In the genomic region with DNA sequence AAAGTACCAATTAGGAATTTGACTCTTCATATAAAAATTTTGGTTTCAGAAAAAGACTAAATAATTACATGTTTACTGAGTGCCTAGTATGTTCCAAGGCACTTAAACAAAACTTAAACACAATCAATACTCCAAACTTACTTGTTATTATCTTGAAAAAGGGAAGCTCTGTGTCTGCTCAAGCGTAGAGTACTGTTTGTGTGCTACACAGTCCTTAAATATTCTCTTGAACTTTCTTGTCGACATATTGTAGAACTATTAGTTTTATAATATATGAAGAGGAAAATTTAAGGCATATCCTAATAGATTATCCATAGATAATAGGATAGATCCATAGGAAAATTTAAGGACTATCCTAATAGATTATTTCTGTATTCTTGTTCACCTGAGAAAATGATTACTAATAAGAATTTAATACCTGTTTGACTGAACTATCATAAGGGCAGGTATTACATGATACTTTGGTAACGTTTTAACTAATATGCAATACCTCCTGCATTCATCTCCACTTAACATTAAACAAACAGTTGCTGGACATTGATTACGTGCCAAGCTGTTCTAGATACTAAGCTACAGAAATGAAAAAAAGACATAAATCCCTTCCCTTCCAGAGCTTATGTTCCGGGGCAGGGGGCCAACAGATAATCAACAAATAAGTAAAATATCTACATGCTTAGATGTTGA, we compare ENCODE assay signal across 13 cellular contexts.
A peak's percentile ranks its signal among the peaks of the same experiment; 100 is the strongest.
DNase-seq lines count a peak whose midpoint lies in the region; ATAC-seq and TF ChIP-seq lines count a peak whose summit lies in the region.
"Had no signal": no experiment of that assay in that cellular context is flagged by ENCODE, and none has a peak within 500 bp of the region (broad histone marks: within the 10 kb centered on the region; RNA-seq: fewer than 3 reads in every experiment).

No MANE protein-coding gene starts in this region.

- H3K36me3 ChIP-seq in PC-9 (ENCODE audit: low read depth) (peaks cover 11% of the 10 kb centered on the region; the same call in 1 of the 2 replicates), smooth muscle cell (ENCODE audit: low read depth) (no peaks in the 10 kb centered on the region)

- no peaks in the 10 kb centered on the region for H3K27me3 ChIP-seq in H9 (ENCODE audit: insufficient read depth, low read length)
- H3K27me3 ChIP-seq in PC-9 (ENCODE audit: insufficient read depth, low read depth) = no peaks in the 10 kb centered on the region
- H3K27me3 ChIP-seq in smooth muscle cell (ENCODE audit: low read depth) = no peaks in the 10 kb centered on the region

- no peak overlapping the region for H2BK20ac ChIP-seq in H9 (ENCODE audit: low read depth, low read length, poor library complexity, severe bottlenecking)

- no peak overlapping the region for H3K4ac ChIP-seq in H9 (ENCODE audit: low read depth, low read length)

- H3K36me3 Mint-ChIP-seq in H9 (ENCODE audit: insufficient read depth in 1 of 3, low read depth in 3 of 3) = peaks cover 8 to 14% (median 8%) of the 10 kb centered on the region in 3 experiments; a peak in 6 of 7 replicates
- peaks cover 5% of the 10 kb centered on the region for H3K36me3 Mint-ChIP-seq in glutamatergic neuron (ENCODE audit: unreplicated experiment)

- H3F3A ChIP-seq in PC-9 (ENCODE audit: insufficient read depth, low read depth) (peaks cover 30% of the 10 kb centered on the region), smooth muscle cell (ENCODE audit: low read depth) (peaks cover 14% of the 10 kb centered on the region)

- no peak overlapping the region for H2BK12ac ChIP-seq in H9 (ENCODE audit: insufficient read length, low read depth, low read length)

- H4K5ac ChIP-seq in H9 (ENCODE audit: insufficient read length, low read depth, low read length) = no peak overlapping the region

- no TSS peak for BruUV-seq in PC-9 (replicated peaks; lab: Mats Ljungman, UMichigan)

- CTCF ChIA-PET in PC-9 (lab: Charles Lee) = no interaction called here

- peak overlapping the region; percentile 2 to 84 (median 28); a peak in 4 of 7 replicates for H3K27ac Mint-ChIP-seq in H9
- H3K27ac Mint-ChIP-seq in glutamatergic neuron (ENCODE audit: unreplicated experiment) = peak overlapping the region; percentile 3

- no peak overlapping the region for H4K8ac ChIP-seq in H9 (replicated peaks; ENCODE audit: insufficient read length, low read depth, low read length)

- H3K4me1 ChIP-seq in H9 (ENCODE audit: insufficient read depth, low read length) (0 out of 2 replicates have a peak, but pooled peaks cover 2% of the 10 kb centered on the region), PC-9 (replicated peaks; ENCODE audit: insufficient read depth) (peaks cover 56% of the 10 kb centered on the region), smooth muscle cell (ENCODE audit: low read depth) (no peaks in the 10 kb centered on the region)

- no peak overlapping the region for H3K56ac ChIP-seq in H9 (ENCODE audit: insufficient read length, low read depth, low read length)

- H4K20me1 ChIP-seq in H9 (ENCODE audit: control insufficient read depth, insufficient read depth, insufficient read length) (no peaks in the 10 kb centered on the region), PC-9 (ENCODE audit: insufficient read depth) (no peaks in the 10 kb centered on the region; the same call in 1 of the 2 replicates), smooth muscle cell (ENCODE audit: low read depth) (no peaks in the 10 kb centered on the region)

- POLR2A ChIA-PET in PC-9 (lab: Charles Lee; ENCODE audit: unreplicated experiment) = no interaction called here

- H2BK120ac ChIP-seq in H9 (ENCODE audit: low read depth, low read length, poor library complexity, severe bottlenecking) = no peak overlapping the region

- DNase-seq in H9 (no peak), PC-9 (no peak), glutamatergic neuron (no peak), smooth muscle cell (lab: John Stamatoyannopoulos, UW; ENCODE audit: unreplicated experiment) (no peak)
- DNase-seq in activated CD8-positive, alpha-beta memory T cell treated with anti-CD3 and anti-CD28 coated beads, Interleukin-2, amount 50 U/mL, for 4 hours = no peak
- DNase-seq: DMS153, EL, H7, NCI-H187 treated with DMSO at 0.1 percent for 48 hours, NCI-H2171 had no signal

- no peak overlapping the region for H3K4me3 Mint-ChIP-seq in H9
- H3K4me3 Mint-ChIP-seq in glutamatergic neuron (ENCODE audit: unreplicated experiment) = no peak overlapping the region

- WGBS in H9 (ENCODE audit: extremely low coverage, insufficient read length, low lambda C conversion rate) = no CpG with 5 or more reads among the region's 5 CpGs
- 91% methylated on average over 5 of the region's 5 CpGs for WGBS in smooth muscle cell (ENCODE audit: low lambda C conversion rate)

- H2BK15ac ChIP-seq in H9 (ENCODE audit: low read depth, low read length) = no peak overlapping the region

- H2AFZ ChIP-seq in H9 (ENCODE audit: low read length) = no peak overlapping the region
- no peak overlapping the region for H2AFZ ChIP-seq in PC-9
- no peak overlapping the region for H2AFZ ChIP-seq in smooth muscle cell (ENCODE audit: low read depth)

- no peaks in the 10 kb centered on the region for H3K27me3 Mint-ChIP-seq in H9 (ENCODE audit: low read depth)
- H3K27me3 Mint-ChIP-seq in glutamatergic neuron (ENCODE audit: unreplicated experiment) = no peaks in the 10 kb centered on the region

- ATAC-seq in GM19035 (IDR thresholded peaks at IDR 0.05; ENCODE audit: unreplicated experiment) (no peak), HG03469 (IDR thresholded peaks at IDR 0.05; ENCODE audit: unreplicated experiment) (no peak)

- TF ChIP-seq CTCF in H9 (conservative IDR thresholded peaks at IDR 0.05) = no peak
- TF ChIP-seq CTCF in PC-9 (conservative IDR thresholded peaks at IDR 0.05) = no peak
- TF ChIP-seq CTCF in glutamatergic neuron (IDR thresholded peaks at IDR 0.05; ENCODE audit: partially characterized antibody, unreplicated experiment) = no peak
- TF ChIP-seq CTCF in smooth muscle cell (IDR thresholded peaks at IDR 0.05; ENCODE audit: borderline replicate concordance, insufficient read depth, poor library complexity, severe bottlenecking) = no peak

- H3K4me3 ChIP-seq in PC-9 (no peak overlapping the region), smooth muscle cell (no peak overlapping the region)

- H3K4me1 Mint-ChIP-seq in H9 (peaks cover 0 to 6% of the 10 kb centered on the region in 2 experiments; a peak in 3 of 4 replicates), glutamatergic neuron (ENCODE audit: low read depth, unreplicated experiment) (no peaks in the 10 kb centered on the region)

- no peak overlapping the region for H3K18ac ChIP-seq in H9 (ENCODE audit: insufficient read length, low read depth, low read length)

- no peaks in the 10 kb centered on the region for H3K23me2 ChIP-seq in H9 (ENCODE audit: insufficient read length, low read depth, low read length, poor library complexity, severe bottlenecking)

- no peak overlapping the region for H3K23ac ChIP-seq in H9 (ENCODE audit: insufficient read length, low read depth, low read length)

- H3K14ac ChIP-seq in H9 (ENCODE audit: insufficient read depth, low read length) = no peak overlapping the region

- H3K79me2 ChIP-seq in H9 (ENCODE audit: insufficient read depth, low read length) (no peaks in the 10 kb centered on the region), PC-9 (ENCODE audit: low read depth) (peaks cover 16% of the 10 kb centered on the region; the same call in 1 of the 2 replicates), smooth muscle cell (ENCODE audit: low read depth) (no peaks in the 10 kb centered on the region)

- no peaks in the 10 kb centered on the region for H3K79me1 ChIP-seq in H9 (ENCODE audit: insufficient read depth, low read depth, low read length, poor library complexity, severe bottlenecking)

- H2BK5ac ChIP-seq in H9 (ENCODE audit: insufficient read length, low read length) = no peak overlapping the region

- H3K27ac ChIP-seq in H9 (ENCODE audit: insufficient read length, low read depth, low read length) (no peak overlapping the region), PC-9 (peak overlapping the region; percentile 88; the same call in 1 of the 2 replicates), smooth muscle cell (ENCODE audit: low read depth) (peak overlapping the region; percentile 97)
- H3K27ac ChIP-seq: C4-2B had no signal

- H3K9me2 ChIP-seq in PC-9 (ENCODE audit: insufficient read depth) = no peaks in the 10 kb centered on the region

- H3K9me3 ChIP-seq in H9 (ENCODE audit: control insufficient read depth, low read depth, low read length) = no peaks in the 10 kb centered on the region
- no peaks in the 10 kb centered on the region for H3K9me3 ChIP-seq in PC-9 (ENCODE audit: insufficient read depth, low read depth)
- H3K9me3 ChIP-seq in smooth muscle cell (replicated peaks; ENCODE audit: low read depth) = no peaks in the 10 kb centered on the region

- H3K4me2 ChIP-seq in H9 (ENCODE audit: insufficient read depth, insufficient read length, low read length) = no peak overlapping the region
- H3K4me2 ChIP-seq in PC-9 = no peak overlapping the region
- peak overlapping the region; percentile 35 for H3K4me2 ChIP-seq in smooth muscle cell

- no peak overlapping the region for H2AK5ac ChIP-seq in H9 (ENCODE audit: insufficient read length, low read length)

- H4K91ac ChIP-seq in H9 (ENCODE audit: insufficient read length, low read depth, low read length) = no peak overlapping the region

- H3T11ph ChIP-seq in H9 (ENCODE audit: low read length) = no peak overlapping the region

- H3K9ac ChIP-seq in H9 (ENCODE audit: extremely low read depth, insufficient read length, low read length) (no peak overlapping the region), smooth muscle cell (ENCODE audit: low read depth) (no peak overlapping the region)

- peaks cover 0 to 3% of the 10 kb centered on the region in 2 experiments; a peak in 1 of 5 replicates for H3K9me3 Mint-ChIP-seq in H9
- H3K9me3 Mint-ChIP-seq in glutamatergic neuron (ENCODE audit: unreplicated experiment) = peaks cover 2% of the 10 kb centered on the region

- intact Hi-C loops in PC-9 (cut with micrococcal nuclease; ENCODE audit: unreplicated experiment) = loop anchor here (5.0 kb wide), 1 partner anchor 623 kb away; no protein-coding TSS in a partner anchor
